1 cellular context compared by ENCODE assay signal in genomic region chr1:12525311-12526181, GRCh38.
A peak's percentile ranks its signal among the peaks of the same experiment; 100 is the strongest.
TF ChIP-seq lines count a peak whose summit lies in the region.

No MANE protein-coding gene starts in this region.

TF ChIP-seq in HepG2, 621 proteins besides CTCF, POLR2A, EP300 and RAD21 (continued from another document and continues in another):
- TF ChIP-seq MTA3 (CRISPR knock-in tag; IDR thresholded peaks at IDR 0.05) (no peak), FIP1L1 (IDR thresholded peaks at IDR 0.05; ENCODE audit: borderline replicate concordance, insufficient read depth, low read depth, low read length) (no peak), GABPB1 (CRISPR knock-in tag; IDR thresholded peaks at IDR 0.05) (no peak; the same call in 1 of the 2 replicates), TCF7 (IDR thresholded peaks at IDR 0.05; ENCODE audit: low read depth) (peak; percentile 47; the same call in 1 of the 2 replicates), HNRNPK (IDR thresholded peaks at IDR 0.05; ENCODE audit: low read depth, low read length, poor library complexity, severe bottlenecking) (no peak), U2AF2 (IDR thresholded peaks at IDR 0.05; ENCODE audit: low read depth, low read length) (no peak), NFYB (CRISPR knock-in tag; IDR thresholded peaks at IDR 0.05) (no peak), ZNF709 (CRISPR knock-in tag; IDR thresholded peaks at IDR 0.05) (no peak), FOXK1 (CRISPR knock-in tag; IDR thresholded peaks at IDR 0.05; ENCODE audit: borderline replicate concordance, low read depth) (peak; percentile 71; the same call in 1 of the 2 replicates), FOSL2 (CRISPR knock-in tag; IDR thresholded peaks at IDR 0.05) (peak; percentile 90), ZBTB21 (CRISPR knock-in tag; IDR thresholded peaks at IDR 0.05) (peak; percentile 72; the same call in 1 of the 2 replicates), FOXJ3 (CRISPR knock-in tag; IDR thresholded peaks at IDR 0.05; ENCODE audit: borderline replicate concordance) (peak; percentile 47; the same call in 1 of the 2 replicates), SNAI1 (CRISPR knock-in tag; IDR thresholded peaks at IDR 0.05; ENCODE audit: borderline replicate concordance) (peak; percentile 81; the same call in 1 of the 2 replicates), ZNF207 (IDR thresholded peaks at IDR 0.05; ENCODE audit: borderline replicate concordance) (no peak), ZFP62 (CRISPR knock-in tag; IDR thresholded peaks at IDR 0.05) (no peak), HDAC6 (IDR thresholded peaks at IDR 0.05; ENCODE audit: low read depth, low read length) (no peak), ZNF496 (CRISPR knock-in tag; IDR thresholded peaks at IDR 0.05; ENCODE audit: insufficient replicate concordance) (no peak), REXO4 (CRISPR knock-in tag; IDR thresholded peaks at IDR 0.05; ENCODE audit: borderline replicate concordance) (no peak), ZNF670 (CRISPR knock-in tag; IDR thresholded peaks at IDR 0.05; ENCODE audit: borderline replicate concordance) (peak; percentile 80; the same call in 1 of the 2 replicates), HNRNPH1 (optimal IDR thresholded peaks at IDR 0.05; ENCODE audit: low read depth, low read length) (no peak), ZNF549 (CRISPR knock-in tag; IDR thresholded peaks at IDR 0.05) (no peak), HOXD1 (CRISPR knock-in tag; IDR thresholded peaks at IDR 0.05) (no peak), NCOA1 (CRISPR knock-in tag; IDR thresholded peaks at IDR 0.05) (no peak), TAF15 (IDR thresholded peaks at IDR 0.05; ENCODE audit: low read depth, low read length, poor library complexity, severe bottlenecking) (no peak), HOXA9 (CRISPR knock-in tag; IDR thresholded peaks at IDR 0.05; ENCODE audit: borderline replicate concordance) (no peak), ZNF44 (CRISPR knock-in tag; IDR thresholded peaks at IDR 0.05) (no peak), NFYC (CRISPR knock-in tag; IDR thresholded peaks at IDR 0.05) (no peak), ZNF407 (CRISPR knock-in tag; IDR thresholded peaks at IDR 0.05; ENCODE audit: not compliant biosample characterization) (no peak), NPAS2 (CRISPR knock-in tag; IDR thresholded peaks at IDR 0.05; ENCODE audit: borderline replicate concordance) (no peak), ZNF878 (CRISPR knock-in tag; IDR thresholded peaks at IDR 0.05) (peak; percentile 48; the same call in 1 of the 2 replicates), WIZ (CRISPR knock-in tag; IDR thresholded peaks at IDR 0.05) (no peak), ESRRA (CRISPR knock-in tag; IDR thresholded peaks at IDR 0.05; ENCODE audit: low read depth) (peak; percentile 89; the same call in 1 of the 2 replicates), ZNF34 (CRISPR knock-in tag; IDR thresholded peaks at IDR 0.05; ENCODE audit: borderline replicate concordance) (no peak), SP1 (IDR thresholded peaks at IDR 0.05) (no peak), SP1 (CRISPR knock-in tag; IDR thresholded peaks at IDR 0.05) (no peak; the same call in 1 of the 2 replicates), RARA (CRISPR knock-in tag; IDR thresholded peaks at IDR 0.05) (peak; percentile 94), ZNF292 (CRISPR knock-in tag; IDR thresholded peaks at IDR 0.05; ENCODE audit: borderline replicate concordance, low read depth) (no peak; the same call in 1 of the 2 replicates), SYNCRIP (IDR thresholded peaks at IDR 0.05; ENCODE audit: insufficient read depth, low read depth, low read length) (no peak), ZNF282 (IDR thresholded peaks at IDR 0.05; ENCODE audit: partially characterized antibody) (no peak), NCOR1 (IDR thresholded peaks at IDR 0.05; ENCODE audit: borderline replicate concordance, low read length) (peak; percentile 99), PHF21A (CRISPR knock-in tag; IDR thresholded peaks at IDR 0.05) (peak; percentile 89), DPF2 (CRISPR knock-in tag; IDR thresholded peaks at IDR 0.05; ENCODE audit: borderline replicate concordance, low read depth) (peak; percentile 75; the same call in 1 of the 2 replicates), GLI4 (CRISPR knock-in tag; IDR thresholded peaks at IDR 0.05; ENCODE audit: borderline replicate concordance) (no peak), ATF1 (CRISPR knock-in tag; IDR thresholded peaks at IDR 0.05) (peak; percentile 68), GMEB2 (CRISPR knock-in tag; IDR thresholded peaks at IDR 0.05; ENCODE audit: low read depth) (no peak), THAP8 (CRISPR knock-in tag; IDR thresholded peaks at IDR 0.05; ENCODE audit: borderline replicate concordance) (no peak), ZNF253 (CRISPR knock-in tag; IDR thresholded peaks at IDR 0.05; ENCODE audit: borderline replicate concordance) (no peak)
- TF ChIP-seq, protein P1, sequence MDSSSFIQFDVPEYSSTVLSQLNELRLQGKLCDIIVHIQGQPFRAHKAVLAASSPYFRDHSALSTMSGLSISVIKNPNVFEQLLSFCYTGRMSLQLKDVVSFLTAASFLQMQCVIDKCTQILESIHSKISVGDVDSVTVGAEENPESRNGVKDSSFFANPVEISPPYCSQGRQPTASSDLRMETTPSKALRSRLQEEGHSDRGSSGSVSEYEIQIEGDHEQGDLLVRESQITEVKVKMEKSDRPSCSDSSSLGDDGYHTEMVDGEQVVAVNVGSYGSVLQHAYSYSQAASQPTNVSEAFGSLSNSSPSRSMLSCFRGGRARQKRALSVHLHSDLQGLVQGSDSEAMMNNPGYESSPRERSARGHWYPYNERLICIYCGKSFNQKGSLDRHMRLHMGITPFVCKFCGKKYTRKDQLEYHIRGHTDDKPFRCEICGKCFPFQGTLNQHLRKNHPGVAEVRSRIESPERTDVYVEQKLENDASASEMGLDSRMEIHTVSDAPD (CRISPR knock-in tag; IDR thresholded peaks at IDR 0.05) = no peak; the same call in 1 of the 2 replicates
- TF ChIP-seq, protein P2, sequence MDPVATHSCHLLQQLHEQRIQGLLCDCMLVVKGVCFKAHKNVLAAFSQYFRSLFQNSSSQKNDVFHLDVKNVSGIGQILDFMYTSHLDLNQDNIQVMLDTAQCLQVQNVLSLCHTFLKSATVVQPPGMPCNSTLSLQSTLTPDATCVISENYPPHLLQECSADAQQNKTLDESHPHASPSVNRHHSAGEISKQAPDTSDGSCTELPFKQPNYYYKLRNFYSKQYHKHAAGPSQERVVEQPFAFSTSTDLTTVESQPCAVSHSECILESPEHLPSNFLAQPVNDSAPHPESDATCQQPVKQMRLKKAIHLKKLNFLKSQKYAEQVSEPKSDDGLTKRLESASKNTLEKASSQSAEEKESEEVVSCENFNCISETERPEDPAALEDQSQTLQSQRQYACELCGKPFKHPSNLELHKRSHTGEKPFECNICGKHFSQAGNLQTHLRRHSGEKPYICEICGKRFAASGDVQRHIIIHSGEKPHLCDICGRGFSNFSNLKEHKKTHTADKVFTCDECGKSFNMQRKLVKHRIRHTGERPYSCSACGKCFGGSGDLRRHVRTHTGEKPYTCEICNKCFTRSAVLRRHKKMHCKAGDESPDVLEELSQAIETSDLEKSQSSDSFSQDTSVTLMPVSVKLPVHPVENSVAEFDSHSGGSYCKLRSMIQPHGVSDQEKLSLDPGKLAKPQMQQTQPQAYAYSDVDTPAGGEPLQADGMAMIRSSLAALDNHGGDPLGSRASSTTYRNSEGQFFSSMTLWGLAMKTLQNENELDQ (CRISPR knock-in tag; IDR thresholded peaks at IDR 0.05; ENCODE audit: borderline replicate concordance) = no peak
- TF ChIP-seq, protein P3, sequence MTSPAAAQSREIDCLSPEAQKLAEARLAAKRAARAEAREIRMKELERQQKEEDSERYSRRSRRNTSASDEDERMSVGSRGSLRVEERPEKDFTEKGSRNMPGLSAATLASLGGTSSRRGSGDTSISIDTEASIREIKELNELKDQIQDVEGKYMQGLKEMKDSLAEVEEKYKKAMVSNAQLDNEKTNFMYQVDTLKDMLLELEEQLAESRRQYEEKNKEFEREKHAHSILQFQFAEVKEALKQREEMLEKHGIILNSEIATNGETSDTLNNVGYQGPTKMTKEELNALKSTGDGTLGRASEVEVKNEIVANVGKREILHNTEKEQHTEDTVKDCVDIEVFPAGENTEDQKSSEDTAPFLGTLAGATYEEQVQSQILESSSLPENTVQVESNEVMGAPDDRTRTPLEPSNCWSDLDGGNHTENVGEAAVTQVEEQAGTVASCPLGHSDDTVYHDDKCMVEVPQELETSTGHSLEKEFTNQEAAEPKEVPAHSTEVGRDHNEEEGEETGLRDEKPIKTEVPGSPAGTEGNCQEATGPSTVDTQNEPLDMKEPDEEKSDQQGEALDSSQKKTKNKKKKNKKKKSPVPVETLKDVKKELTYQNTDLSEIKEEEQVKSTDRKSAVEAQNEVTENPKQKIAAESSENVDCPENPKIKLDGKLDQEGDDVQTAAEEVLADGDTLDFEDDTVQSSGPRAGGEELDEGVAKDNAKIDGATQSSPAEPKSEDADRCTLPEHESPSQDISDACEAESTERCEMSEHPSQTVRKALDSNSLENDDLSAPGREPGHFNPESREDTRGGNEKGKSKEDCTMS (CRISPR knock-in tag; conservative IDR thresholded peaks at IDR 0.05) = no peak
- TF ChIP-seq, protein P4, sequence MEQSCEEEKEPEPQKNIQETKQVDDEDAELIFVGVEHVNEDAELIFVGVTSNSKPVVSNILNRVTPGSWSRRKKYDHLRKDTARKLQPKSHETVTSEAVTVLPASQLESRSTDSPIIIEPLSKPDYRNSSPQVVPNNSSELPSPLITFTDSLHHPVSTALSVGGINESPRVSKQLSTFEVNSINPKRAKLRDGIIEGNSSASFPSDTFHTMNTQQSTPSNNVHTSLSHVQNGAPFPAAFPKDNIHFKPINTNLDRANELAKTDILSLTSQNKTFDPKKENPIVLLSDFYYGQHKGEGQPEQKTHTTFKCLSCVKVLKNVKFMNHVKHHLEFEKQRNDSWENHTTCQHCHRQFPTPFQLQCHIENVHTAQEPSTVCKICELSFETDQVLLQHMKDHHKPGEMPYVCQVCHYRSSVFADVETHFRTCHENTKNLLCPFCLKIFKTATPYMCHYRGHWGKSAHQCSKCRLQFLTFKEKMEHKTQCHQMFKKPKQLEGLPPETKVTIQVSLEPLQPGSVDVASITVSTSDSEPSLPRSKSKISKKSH (CRISPR knock-in tag; IDR thresholded peaks at IDR 0.05; ENCODE audit: borderline replicate concordance) = no peak
